9 cellular contexts compared by ENCODE assay signal in genomic region chr3:90092994-90093393, GRCh38.
DNase-seq lines count a peak whose midpoint lies in the region; ATAC-seq and TF ChIP-seq lines count a peak whose summit lies in the region.
"Had no signal": no experiment of that assay in that cellular context is flagged by ENCODE, and none has a peak within 500 bp of the region (broad histone marks: within the 10 kb centered on the region; RNA-seq: fewer than 3 reads in every experiment).

No MANE protein-coding gene starts in this region.

- H4K20me1 ChIP-seq in DOHH2 (ENCODE audit: control insufficient read depth, insufficient read depth, low read depth, low read length) = no peaks in the 10 kb centered on the region

- H3K27ac ChIP-seq in DOHH2 (ENCODE audit: low read depth, low read length) = no peak overlapping the region

- peak; percentile 71 for TF ChIP-seq CTCF in DOHH2 (IDR thresholded peaks at IDR 0.05; ENCODE audit: low read depth, low read length, poor library complexity, severe bottlenecking)
- TF ChIP-seq CTCF in WTC11 (IDR thresholded peaks at IDR 0.05) = no peak
- TF ChIP-seq CTCF in mesothelial cell of epicardium (IDR thresholded peaks at IDR 0.05; ENCODE audit: unreplicated experiment) = peak; percentile 33

- DNase-seq in Jurkat, Clone E6-1 (ENCODE audit: low read depth, low spot score) = peak; percentile 12
- no peak for DNase-seq in WTC11 (ENCODE audit: low spot score)
- DNase-seq in mesothelial cell of epicardium (ENCODE audit: low spot score in 2 of 2, unreplicated experiment in 2 of 2) = no peak
- DNase-seq in HuH-7.5 (ENCODE audit: low spot score) = no peak
- DNase-seq in globus pallidus (ENCODE audit: low spot score) = no peak
- no peak for DNase-seq in natural killer cell treated with Interleukin-12 subunit alpha and Interleukin-12 subunit beta and Interleukin-15 and Interleukin-18, amount 100 ng/mL, for 72 hours (ENCODE audit: low spot score)
- DNase-seq: right cardiac atrium had no signal

- CTCF ChIA-PET in WTC11 (lab: Charles Lee) = interaction anchor here (1.2 to 1.9 kb wide), 4 partner anchors 10 to 531 kb away, joined by 3 to 5 read pairs (median 5); no protein-coding TSS in a partner anchor

- no peaks in the 10 kb centered on the region for H3K9me2 ChIP-seq in DOHH2 (replicated peaks; ENCODE audit: control insufficient read depth, low read length)

- POLR2A ChIA-PET in WTC11 (lab: Charles Lee) = no interaction called here

- H3K4me2 ChIP-seq in DOHH2 (ENCODE audit: low read length) = no peak overlapping the region

- H3K9me3 Mint-ChIP-seq in WTC11 (peaks cover 5% of the 10 kb centered on the region; the same call in 1 of the 2 replicates), mesothelial cell of epicardium (peaks cover 3% of the 10 kb centered on the region)
- H3K9me3 Mint-ChIP-seq in natural killer cell treated with Interleukin-12 subunit alpha and Interleukin-12 subunit beta and Interleukin-15 and Interleukin-18, amount 100 ng/mL, for 72 hours = peaks cover 4% of the 10 kb centered on the region

- H3K4me3 Mint-ChIP-seq in WTC11 (no peak overlapping the region), mesothelial cell of epicardium (no peak overlapping the region)
- H3K4me3 Mint-ChIP-seq in natural killer cell treated with Interleukin-12 subunit alpha and Interleukin-12 subunit beta and Interleukin-15 and Interleukin-18, amount 100 ng/mL, for 72 hours = no peak overlapping the region

- H3K4me1 ChIP-seq in DOHH2 (ENCODE audit: control insufficient read depth, low read length) = no peaks in the 10 kb centered on the region

- H3K27ac Mint-ChIP-seq in WTC11 = no peak overlapping the region
- no peak overlapping the region for H3K27ac Mint-ChIP-seq in mesothelial cell of epicardium
- no peak overlapping the region for H3K27ac Mint-ChIP-seq in natural killer cell treated with Interleukin-12 subunit alpha and Interleukin-12 subunit beta and Interleukin-15 and Interleukin-18, amount 100 ng/mL, for 72 hours

- no peaks in the 10 kb centered on the region for H3K27me3 ChIP-seq in DOHH2 (ENCODE audit: control insufficient read depth, low read length)

- no peaks in the 10 kb centered on the region for H3K36me3 Mint-ChIP-seq in WTC11
- no peaks in the 10 kb centered on the region for H3K36me3 Mint-ChIP-seq in mesothelial cell of epicardium
- H3K36me3 Mint-ChIP-seq in natural killer cell treated with Interleukin-12 subunit alpha and Interleukin-12 subunit beta and Interleukin-15 and Interleukin-18, amount 100 ng/mL, for 72 hours = no peaks in the 10 kb centered on the region

- ATAC-seq in WTC11 (peak; percentile 47; the same call in 1 of the 2 replicates), HG02623 (IDR thresholded peaks at IDR 0.05; ENCODE audit: unreplicated experiment) (no peak)
- ATAC-seq in natural killer cell treated with Interleukin-12 subunit alpha and Interleukin-12 subunit beta and Interleukin-15 and Interleukin-18, amount 100 ng/mL, for 72 hours = no peak
- ATAC-seq: right cardiac atrium had no signal

- H3K36me3 ChIP-seq in DOHH2 (ENCODE audit: control insufficient read depth, low read length) = no peaks in the 10 kb centered on the region

- H3K4me1 Mint-ChIP-seq in WTC11 (peaks cover 18% of the 10 kb centered on the region), mesothelial cell of epicardium (peaks cover 22% of the 10 kb centered on the region)
- H3K4me1 Mint-ChIP-seq in natural killer cell treated with Interleukin-12 subunit alpha and Interleukin-12 subunit beta and Interleukin-15 and Interleukin-18, amount 100 ng/mL, for 72 hours (ENCODE audit: low read depth in 2 of 2) = no peaks in the 10 kb centered on the region

- no peaks in the 10 kb centered on the region for H3K79me2 ChIP-seq in DOHH2 (ENCODE audit: control insufficient read depth, low read length)

- H3K27me3 Mint-ChIP-seq in WTC11 (ENCODE audit: low read depth) (no peaks in the 10 kb centered on the region), mesothelial cell of epicardium (ENCODE audit: low read depth) (no peaks in the 10 kb centered on the region)
- H3K27me3 Mint-ChIP-seq in natural killer cell treated with Interleukin-12 subunit alpha and Interleukin-12 subunit beta and Interleukin-15 and Interleukin-18, amount 100 ng/mL, for 72 hours = no peaks in the 10 kb centered on the region

- no peak overlapping the region for H3K4me3 ChIP-seq in DOHH2 (ENCODE audit: low read length)
- H3K4me3 ChIP-seq in Jurkat, Clone E6-1 (ENCODE audit: low read length) = no peak overlapping the region

- no peaks in the 10 kb centered on the region for H3K9me3 ChIP-seq in DOHH2 (ENCODE audit: control insufficient read depth, insufficient read depth, low read length)

- no peaks in the 10 kb centered on the region for H3F3A ChIP-seq in DOHH2 (ENCODE audit: control insufficient read depth, insufficient read depth)

TF ChIP-seq in WTC11, 78 proteins besides CTCF, POLR2A, EP300 and RAD21:
- TF ChIP-seq ZNF425 (CRISPR knock-in tag; conservative IDR thresholded peaks at IDR 0.05) (no peak), TEAD1 (CRISPR knock-in tag; IDR thresholded peaks at IDR 0.05) (no peak)
